In the genomic region with DNA sequence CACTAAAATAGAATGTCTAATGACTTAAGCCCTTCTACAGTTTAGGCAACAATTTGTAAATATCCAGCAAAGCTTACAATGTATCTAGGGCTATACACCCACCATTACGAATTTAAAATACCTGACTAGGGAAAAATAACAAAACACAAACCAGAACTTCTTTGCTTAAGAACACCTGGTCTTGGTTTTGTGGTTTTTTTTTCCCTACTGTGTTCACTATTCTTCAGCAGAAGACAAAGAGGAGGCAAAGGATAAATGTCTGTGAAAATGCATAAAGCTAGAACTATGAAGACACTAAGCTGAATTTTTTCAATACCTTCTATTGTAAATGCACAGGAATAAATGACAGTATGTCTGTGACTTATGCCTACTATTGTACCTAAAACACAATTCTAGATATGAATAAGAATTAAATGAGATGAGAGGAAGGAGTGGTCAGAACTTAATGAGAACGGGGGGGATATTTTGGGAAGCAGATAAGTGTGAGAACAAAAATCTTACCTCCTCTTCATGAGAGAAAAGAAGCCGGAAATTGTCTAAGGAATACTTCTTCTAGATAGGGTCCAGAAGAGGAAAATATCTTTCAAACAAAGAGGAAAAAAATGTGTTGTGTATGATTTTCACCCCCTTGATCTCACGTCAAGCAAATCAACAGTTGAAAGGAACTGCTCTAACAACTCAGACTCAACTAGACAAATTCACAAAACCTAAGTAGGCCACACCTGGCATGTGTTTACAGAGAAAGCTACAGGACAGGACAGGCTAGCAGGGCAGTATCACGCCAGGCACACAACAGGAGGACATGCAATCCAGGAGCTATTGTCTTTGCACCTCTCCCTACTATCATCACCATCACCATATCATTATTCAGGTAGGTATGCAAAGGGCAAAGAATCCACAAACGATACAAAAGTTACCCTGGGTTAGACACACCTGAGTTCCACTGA, we compare ENCODE assay signal across 10 cellular contexts.
DNase-seq lines count a peak whose midpoint lies in the region; ATAC-seq, FAIRE-seq and TF ChIP-seq lines count a peak whose summit lies in the region.
"Had no signal": no experiment of that assay in that cellular context is flagged by ENCODE, and none has a peak within 500 bp of the region (broad histone marks: within the 10 kb centered on the region; RNA-seq: fewer than 3 reads in every experiment).

No MANE protein-coding gene starts in this region.

- peak; percentile 33 for ATAC-seq in HG02678 (IDR thresholded peaks at IDR 0.05; ENCODE audit: unreplicated experiment)
- ATAC-seq in activated T-helper 17 cell treated with anti-CD3 and anti-CD28 coated beads, Interleukin-2, amount 50 U/mL, for 72 hours (replicated peaks) = peak; percentile 65
- ATAC-seq in GM18505 (IDR thresholded peaks at IDR 0.05; ENCODE audit: unreplicated experiment) = no peak

- no peaks in the 10 kb centered on the region for H3K27me3 Mint-ChIP-seq in activated T-helper 17 cell treated with anti-CD3 and anti-CD28 coated beads, Interleukin-2, amount 50 U/mL, for 72 hours
- H3K27me3 Mint-ChIP-seq in nephron (ENCODE audit: low read depth) = no peaks in the 10 kb centered on the region

- DNase-seq in D721Med (ENCODE audit: insufficient read length, low spot score) = no peak
- no peak for DNase-seq in HuH-7 (ENCODE audit: low spot score)
- DNase-seq in DMS79 (lab: John Stamatoyannopoulos, UW) = no peak
- DNase-seq: heart right ventricle, midbrain, NCI-H2227 treated with DMSO at 0.1 percent for 48 hours had no signal

- TF ChIP-seq CTCF in D721Med (IDR thresholded peaks at IDR 0.05; ENCODE audit: insufficient read depth, missing control alignments) (no peak), nephron (IDR thresholded peaks at IDR 0.05; ENCODE audit: unreplicated experiment in 3 of 3) (no peak)

- H3K9me3 Mint-ChIP-seq in activated T-helper 17 cell treated with anti-CD3 and anti-CD28 coated beads, Interleukin-2, amount 50 U/mL, for 72 hours = no peaks in the 10 kb centered on the region
- H3K9me3 Mint-ChIP-seq in nephron = no peaks in the 10 kb centered on the region

- H3K4me3 Mint-ChIP-seq in activated T-helper 17 cell treated with anti-CD3 and anti-CD28 coated beads, Interleukin-2, amount 50 U/mL, for 72 hours = peak overlapping the region; percentile 52
- H3K4me3 Mint-ChIP-seq in nephron = no peak overlapping the region

- H3K36me3 Mint-ChIP-seq in activated T-helper 17 cell treated with anti-CD3 and anti-CD28 coated beads, Interleukin-2, amount 50 U/mL, for 72 hours (ENCODE audit: low read depth) = peaks cover 6% of the 10 kb centered on the region
- H3K36me3 Mint-ChIP-seq in nephron (ENCODE audit: low read depth) = peaks cover 10% of the 10 kb centered on the region

- peaks cover 37% of the 10 kb centered on the region for H3K4me1 Mint-ChIP-seq in activated T-helper 17 cell treated with anti-CD3 and anti-CD28 coated beads, Interleukin-2, amount 50 U/mL, for 72 hours
- peaks cover 43% of the 10 kb centered on the region for H3K4me1 Mint-ChIP-seq in nephron

- TF ChIP-seq POLR2A in GM18505 (IDR thresholded peaks at IDR 0.05; ENCODE audit: borderline replicate concordance, extremely low read depth, insufficient read depth, insufficient read length) = no peak

- FAIRE-seq in D721Med (lab: Jason Lieb, UNC) = peak; percentile 21

- H3K27ac Mint-ChIP-seq in activated T-helper 17 cell treated with anti-CD3 and anti-CD28 coated beads, Interleukin-2, amount 50 U/mL, for 72 hours = peak overlapping the region; percentile 53
- peak overlapping the region in 2 of 3 experiments; percentile 0 to 49 for H3K27ac Mint-ChIP-seq in nephron
